ENCODE assay signal across 1 cellular context in genomic region chr13:89936256-89936655, GRCh38.
TF ChIP-seq lines count a peak whose summit lies in the region.

No MANE protein-coding gene starts in this region.

TF ChIP-seq in H1, 55 proteins besides CTCF, POLR2A, EP300 and RAD21 (continued from another document):
- TF ChIP-seq CHD7 (IDR thresholded peaks at IDR 0.05; ENCODE audit: insufficient replicate concordance, low read length), result no peak
- TF ChIP-seq ATF3 (IDR thresholded peaks at IDR 0.05; ENCODE audit: insufficient read depth, low read depth, low read length), result no peak
- no peak for TF ChIP-seq BACH1 (IDR thresholded peaks at IDR 0.05; ENCODE audit: low read length)
- TF ChIP-seq CEBPB (IDR thresholded peaks at IDR 0.05; ENCODE audit: low read depth, low read length), result no peak
- TF ChIP-seq ATF2 (IDR thresholded peaks at IDR 0.05; ENCODE audit: low read length), result no peak
- no peak for TF ChIP-seq EZH2 (IDR thresholded peaks at IDR 0.05; ENCODE audit: low read depth, low read length, severe bottlenecking)
- TF ChIP-seq CREB1 (IDR thresholded peaks at IDR 0.05), result no peak
- no peak for TF ChIP-seq NANOG (IDR thresholded peaks at IDR 0.05; ENCODE audit: insufficient read depth, low read depth, low read length, poor library complexity, severe bottlenecking)
- TF ChIP-seq TAF1 (IDR thresholded peaks at IDR 0.05; ENCODE audit: low read depth, low read length), result no peak
- TF ChIP-seq KDM1A (IDR thresholded peaks at IDR 0.05; ENCODE audit: borderline replicate concordance, low read length), result no peak
- TF ChIP-seq HDAC2 (IDR thresholded peaks at IDR 0.05; ENCODE audit: borderline replicate concordance in 1 of 2, low read depth in 2 of 2, low read length in 2 of 2), result no peak
- TF ChIP-seq RBBP5 (IDR thresholded peaks at IDR 0.05; ENCODE audit: borderline replicate concordance, low read depth, low read length), result no peak
- TF ChIP-seq FOSL1 (IDR thresholded peaks at IDR 0.05; ENCODE audit: insufficient read depth, low read depth, low read length), result no peak
